8 cellular contexts compared by ENCODE assay signal in genomic region chr17:74859439-74860228, GRCh38. TPM values are rescaled to one million over a fixed set of nuclear protein-coding genes. Genes with fewer than 3 reads are reported as not detected.
DNase-seq lines count a peak whose midpoint lies in the region; ATAC-seq and TF ChIP-seq lines count a peak whose summit lies in the region.

TSS of gene GRIN2C (minus strand) at chr17:74859885. CDS start at chr17:74855092, 4,793 bp downstream.

- H3K4me3 ChIP-seq in A673 (ENCODE audit: low read depth, low read length, poor library complexity, severe bottlenecking) (peak within 1 kb of the TSS; percentile 49), HUES48 (ENCODE audit: low read depth, low read length) (peak within 1 kb of the TSS; percentile 50), left lung (no peak within 1 kb of the TSS), prostate gland (peak within 1 kb of the TSS in 1 of 2 donors; percentile 19)

- intact Hi-C loops in A673 (cut with micrococcal nuclease; ENCODE audit: unreplicated experiment) (loop anchor here (5.0 kb wide), 1 partner anchor 37 kb away; no protein-coding TSS in a partner anchor), left lung (cut with DNase I) (loop anchor here in 1 of 2 donors (5.0 kb wide), 1 partner anchor 67 kb away; no protein-coding TSS in a partner anchor), prostate gland (cut with DNase I) (no loop called here)

- peak; percentile 38; the same call in 1 of the 2 replicates for TF ChIP-seq CTCF in A673 (conservative IDR thresholded peaks at IDR 0.05; ENCODE audit: low read depth, low read length)
- peak; percentile 12 for TF ChIP-seq CTCF in left lung (IDR thresholded peaks at IDR 0.05)
- peak in 2 of 4 experiments; percentile 26 to 40 for TF ChIP-seq CTCF in prostate gland (IDR thresholded peaks at IDR 0.05)

- H3K27me3 Mint-ChIP-seq in activated naive CD4-positive, alpha-beta T cell treated with anti-CD3 and anti-CD28 coated beads, Interleukin-2, amount 10 ng/mL, durations not matched to agents 7 days and 5 days = peaks cover 93% of the 10 kb centered on the region

- peaks cover 13% of the 10 kb centered on the region for H3K36me3 Mint-ChIP-seq in activated naive CD4-positive, alpha-beta T cell treated with anti-CD3 and anti-CD28 coated beads, Interleukin-2, amount 10 ng/mL, durations not matched to agents 7 days and 5 days

- DNase-seq in A673 (ENCODE audit: low spot score) (peak; percentile 39), left lung (no peak), prostate gland (ENCODE audit: low spot score) (no peak), SK-N-DZ (ENCODE audit: low spot score) (no peak)
- DNase-seq in activated naive CD4-positive, alpha-beta T cell treated with anti-CD3 and anti-CD28 coated beads, Interleukin-2, amount 10 ng/mL, durations not matched to agents 7 days and 5 days = peak; percentile 54

- no TSS peak for BruUV-seq in A673 (replicated peaks; lab: Mats Ljungman, UMichigan)

- no peak for TF ChIP-seq POLR2A in prostate gland (IDR thresholded peaks at IDR 0.05)

- H3K27ac ChIP-seq in A673 (ENCODE audit: low read depth, low read length, poor library complexity, severe bottlenecking) (no peak within 1 kb of the TSS), HUES48 (ENCODE audit: low read depth, low read length) (no peak within 1 kb of the TSS), left lung (no peak within 1 kb of the TSS), prostate gland (no peak within 1 kb of the TSS)

- CTCF ChIA-PET in A673 (lab: Charles Lee) = interaction anchor here (0.7 to 1.4 kb wide), 3 partner anchors 37 to 83 kb away, joined by 3 to 4 read pairs (median 3); partner anchors contain the start of gene NAT9
- CTCF ChIA-PET in activated naive CD4-positive, alpha-beta T cell treated with anti-CD3 and anti-CD28 coated beads, Interleukin-2, amount 10 ng/mL, durations not matched to agents 7 days and 5 days (lab: Charles Lee) = interaction anchor here (0.9 to 13.6 kb wide), 6 partner anchors 13 to 122 kb away, joined by 3 to 184 read pairs (median 4); partner anchors contain the start of gene FDXR

- no peak within 1 kb of the TSS for H3K9ac ChIP-seq in HUES48 (ENCODE audit: low read depth, low read length)

- no peak within 1 kb of the TSS for H3K27ac Mint-ChIP-seq in activated naive CD4-positive, alpha-beta T cell treated with anti-CD3 and anti-CD28 coated beads, Interleukin-2, amount 10 ng/mL, durations not matched to agents 7 days and 5 days

- H3K9me3 Mint-ChIP-seq in activated naive CD4-positive, alpha-beta T cell treated with anti-CD3 and anti-CD28 coated beads, Interleukin-2, amount 10 ng/mL, durations not matched to agents 7 days and 5 days = no peaks in the 10 kb centered on the region

- POLR2A ChIA-PET in A673 (lab: Charles Lee; ENCODE audit: low non-redundant PET) = no interaction called here

- peak within 1 kb of the TSS; percentile 40 for H3K4me3 Mint-ChIP-seq in activated naive CD4-positive, alpha-beta T cell treated with anti-CD3 and anti-CD28 coated beads, Interleukin-2, amount 10 ng/mL, durations not matched to agents 7 days and 5 days

- H3K4me1 ChIP-seq in A673 (ENCODE audit: insufficient read depth, low read length, poor library complexity, severe bottlenecking) (peaks cover 21% of the 10 kb centered on the region), HUES48 (ENCODE audit: control insufficient read depth, insufficient read depth, low read length) (peaks cover 5% of the 10 kb centered on the region; the same call in 1 of the 2 replicates), left lung (peaks cover 15 to 31% of the 10 kb centered on the region in 2 donors), prostate gland (replicated peaks) (peaks cover 8% of the 10 kb centered on the region)

- H3K9me3 ChIP-seq in A673 (ENCODE audit: low read depth, low read length, poor library complexity, severe bottlenecking) (no peaks in the 10 kb centered on the region), HUES48 (ENCODE audit: control insufficient read depth, insufficient read depth, low read length) (no peaks in the 10 kb centered on the region), left lung (no peaks in the 10 kb centered on the region), prostate gland (no peaks in the 10 kb centered on the region)

- H3K27me3 ChIP-seq in A673 (replicated peaks; ENCODE audit: insufficient read depth, low read depth, low read length, poor library complexity) (peaks cover 30% of the 10 kb centered on the region), HUES48 (ENCODE audit: control insufficient read depth, insufficient read depth, low read length) (peaks cover 72% of the 10 kb centered on the region), left lung (peaks cover 36 to 86% of the 10 kb centered on the region in 2 donors), prostate gland (replicated peaks; ENCODE audit: insufficient read depth) (peaks cover 35% of the 10 kb centered on the region)

- H3K36me3 ChIP-seq in A673 (ENCODE audit: insufficient read depth, low read length, poor library complexity, severe bottlenecking) (no peaks in the 10 kb centered on the region), HUES48 (ENCODE audit: control insufficient read depth, insufficient read depth, low read length) (peaks cover 8% of the 10 kb centered on the region), left lung (no peaks in the 10 kb centered on the region), prostate gland (no peaks in the 10 kb centered on the region)

- H3K4me1 Mint-ChIP-seq in activated naive CD4-positive, alpha-beta T cell treated with anti-CD3 and anti-CD28 coated beads, Interleukin-2, amount 10 ng/mL, durations not matched to agents 7 days and 5 days = peaks cover 16% of the 10 kb centered on the region

- WGBS in prostate gland = 3% methylated on average over 53 of the region's 72 CpGs

- ATAC-seq in left lung (no peak), GM19023 (IDR thresholded peaks at IDR 0.05; ENCODE audit: unreplicated experiment) (no peak), GM21825 (IDR thresholded peaks at IDR 0.05; ENCODE audit: unreplicated experiment) (no peak)

RNA-seq across cellular contexts. Expression of gene GRIN2C, which starts in this region (rescaled TPM):
- total RNA-seq in A673 (2021) = 0.09 and 0.24 TPM in 2 replicates
- total RNA-seq in left lung = under 1 TPM in 1 of 2 donors, not detected in 1; 0.26 TPM
- 1 to 10 TPM in 1 of 2 donors, not detected in 1; 3.6 TPM for total RNA-seq in prostate gland
- 0.20 and 0.24 TPM in 2 replicates for polyA plus RNA-seq in SK-N-DZ (2014; cell fraction: cytosol; rRNA removed)
- 1.0 TPM in 1 of 2 replicates, not detected in the other for polyA plus RNA-seq in SK-N-DZ (2014; cell fraction: nucleus; rRNA removed)

Comparison
In these comparisons a context has a peak if more than half of its experiments do, and no peak if none do; other contexts are left out.
1. Peak in DNase-seq and H3K4me3 ChIP-seq in A673; RNA of the gene not detected or under 1 TPM.